1 cellular context compared by ENCODE assay signal in the genomic region with DNA sequence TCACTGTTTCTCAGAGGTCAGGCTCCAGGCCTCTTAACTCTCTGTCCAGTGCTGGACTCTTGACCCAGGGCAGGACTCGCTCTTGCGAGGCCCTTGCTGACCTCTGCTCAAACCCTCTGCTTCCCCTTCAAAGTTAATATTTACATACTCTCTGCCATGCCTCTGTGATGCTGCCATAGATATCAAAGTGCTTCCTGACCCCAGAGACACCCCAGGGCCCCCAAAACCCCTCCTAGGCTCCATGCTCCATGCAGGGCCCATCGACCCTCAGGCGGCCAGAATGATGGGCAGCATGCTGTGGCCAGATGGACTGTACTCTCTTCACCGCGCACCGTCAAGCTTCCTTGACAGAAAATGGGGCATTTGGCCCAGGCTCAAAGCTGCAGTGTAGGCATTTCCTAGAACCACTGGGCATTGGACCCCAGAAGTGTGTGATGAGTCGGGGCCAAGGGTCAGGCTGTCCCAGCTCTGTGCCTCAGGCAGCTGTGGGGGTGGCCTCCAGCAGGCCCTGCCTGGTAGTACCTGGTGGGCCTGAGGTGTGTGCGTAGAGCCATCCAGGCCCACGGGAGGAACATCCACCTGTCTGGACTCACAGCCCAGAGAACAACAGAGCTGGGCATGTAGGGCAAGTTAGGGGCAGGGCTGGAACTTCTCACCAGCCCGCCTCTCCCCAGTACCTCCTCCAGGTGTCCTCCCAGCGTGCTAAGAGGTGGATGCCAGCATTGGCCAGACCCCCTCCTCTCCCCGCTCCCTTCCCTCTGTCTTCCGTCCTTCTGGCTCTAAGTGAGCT.
A peak's percentile ranks its signal among the peaks of the same experiment; 100 is the strongest.
TF ChIP-seq lines count a peak whose summit lies in the region.

No MANE protein-coding gene starts in this region.

TF ChIP-seq in HepG2, 621 proteins besides CTCF, POLR2A, EP300 and RAD21 (continued from another document and continues in another):
- TF ChIP-seq ZFAT (CRISPR knock-in tag; conservative IDR thresholded peaks at IDR 0.05): no peak
- TF ChIP-seq, protein P1, sequence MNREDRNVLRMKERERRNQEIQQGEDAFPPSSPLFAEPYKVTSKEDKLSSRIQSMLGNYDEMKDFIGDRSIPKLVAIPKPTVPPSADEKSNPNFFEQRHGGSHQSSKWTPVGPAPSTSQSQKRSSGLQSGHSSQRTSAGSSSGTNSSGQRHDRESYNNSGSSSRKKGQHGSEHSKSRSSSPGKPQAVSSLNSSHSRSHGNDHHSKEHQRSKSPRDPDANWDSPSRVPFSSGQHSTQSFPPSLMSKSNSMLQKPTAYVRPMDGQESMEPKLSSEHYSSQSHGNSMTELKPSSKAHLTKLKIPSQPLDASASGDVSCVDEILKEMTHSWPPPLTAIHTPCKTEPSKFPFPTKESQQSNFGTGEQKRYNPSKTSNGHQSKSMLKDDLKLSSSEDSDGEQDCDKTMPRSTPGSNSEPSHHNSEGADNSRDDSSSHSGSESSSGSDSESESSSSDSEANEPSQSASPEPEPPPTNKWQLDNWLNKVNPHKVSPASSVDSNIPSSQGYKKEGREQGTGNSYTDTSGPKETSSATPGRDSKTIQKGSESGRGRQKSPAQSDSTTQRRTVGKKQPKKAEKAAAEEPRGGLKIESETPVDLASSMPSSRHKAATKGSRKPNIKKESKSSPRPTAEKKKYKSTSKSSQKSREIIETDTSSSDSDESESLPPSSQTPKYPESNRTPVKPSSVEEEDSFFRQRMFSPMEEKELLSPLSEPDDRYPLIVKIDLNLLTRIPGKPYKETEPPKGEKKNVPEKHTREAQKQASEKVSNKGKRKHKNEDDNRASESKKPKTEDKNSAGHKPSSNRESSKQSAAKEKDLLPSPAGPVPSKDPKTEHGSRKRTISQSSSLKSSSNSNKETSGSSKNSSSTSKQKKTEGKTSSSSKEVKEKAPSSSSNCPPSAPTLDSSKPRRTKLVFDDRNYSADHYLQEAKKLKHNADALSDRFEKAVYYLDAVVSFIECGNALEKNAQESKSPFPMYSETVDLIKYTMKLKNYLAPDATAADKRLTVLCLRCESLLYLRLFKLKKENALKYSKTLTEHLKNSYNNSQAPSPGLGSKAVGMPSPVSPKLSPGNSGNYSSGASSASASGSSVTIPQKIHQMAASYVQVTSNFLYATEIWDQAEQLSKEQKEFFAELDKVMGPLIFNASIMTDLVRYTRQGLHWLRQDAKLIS (CRISPR knock-in tag; IDR thresholded peaks at IDR 0.05): 0 out of 2 replicates have a peak, but pooled peaks have one; percentile 8
- TF ChIP-seq MXD4 (CRISPR knock-in tag; IDR thresholded peaks at IDR 0.05): no peak; the same call in 1 of the 2 replicates
- TF ChIP-seq ZNF354B (CRISPR knock-in tag; IDR thresholded peaks at IDR 0.05): peak; percentile 60; the same call in 1 of the 2 replicates
- TF ChIP-seq RFXAP (CRISPR knock-in tag; IDR thresholded peaks at IDR 0.05; ENCODE audit: borderline replicate concordance): peak; percentile 76; the same call in 1 of the 2 replicates
- TF ChIP-seq, protein P2, sequence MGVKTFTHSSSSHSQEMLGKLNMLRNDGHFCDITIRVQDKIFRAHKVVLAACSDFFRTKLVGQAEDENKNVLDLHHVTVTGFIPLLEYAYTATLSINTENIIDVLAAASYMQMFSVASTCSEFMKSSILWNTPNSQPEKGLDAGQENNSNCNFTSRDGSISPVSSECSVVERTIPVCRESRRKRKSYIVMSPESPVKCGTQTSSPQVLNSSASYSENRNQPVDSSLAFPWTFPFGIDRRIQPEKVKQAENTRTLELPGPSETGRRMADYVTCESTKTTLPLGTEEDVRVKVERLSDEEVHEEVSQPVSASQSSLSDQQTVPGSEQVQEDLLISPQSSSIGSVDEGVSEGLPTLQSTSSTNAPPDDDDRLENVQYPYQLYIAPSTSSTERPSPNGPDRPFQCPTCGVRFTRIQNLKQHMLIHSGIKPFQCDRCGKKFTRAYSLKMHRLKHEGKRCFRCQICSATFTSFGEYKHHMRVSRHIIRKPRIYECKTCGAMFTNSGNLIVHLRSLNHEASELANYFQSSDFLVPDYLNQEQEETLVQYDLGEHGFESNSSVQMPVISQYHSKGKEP (CRISPR knock-in tag; IDR thresholded peaks at IDR 0.05): no peak
- peak; percentile 19 for TF ChIP-seq CBX1 (IDR thresholded peaks at IDR 0.05; ENCODE audit: low read depth)
- TF ChIP-seq, protein P3, sequence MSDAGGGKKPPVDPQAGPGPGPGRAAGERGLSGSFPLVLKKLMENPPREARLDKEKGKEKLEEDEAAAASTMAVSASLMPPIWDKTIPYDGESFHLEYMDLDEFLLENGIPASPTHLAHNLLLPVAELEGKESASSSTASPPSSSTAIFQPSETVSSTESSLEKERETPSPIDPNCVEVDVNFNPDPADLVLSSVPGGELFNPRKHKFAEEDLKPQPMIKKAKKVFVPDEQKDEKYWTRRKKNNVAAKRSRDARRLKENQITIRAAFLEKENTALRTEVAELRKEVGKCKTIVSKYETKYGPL (CRISPR knock-in tag; IDR thresholded peaks at IDR 0.05): no peak
- TF ChIP-seq ZNF501 (CRISPR knock-in tag; IDR thresholded peaks at IDR 0.05): peak; percentile 97
- TF ChIP-seq, protein P4, sequence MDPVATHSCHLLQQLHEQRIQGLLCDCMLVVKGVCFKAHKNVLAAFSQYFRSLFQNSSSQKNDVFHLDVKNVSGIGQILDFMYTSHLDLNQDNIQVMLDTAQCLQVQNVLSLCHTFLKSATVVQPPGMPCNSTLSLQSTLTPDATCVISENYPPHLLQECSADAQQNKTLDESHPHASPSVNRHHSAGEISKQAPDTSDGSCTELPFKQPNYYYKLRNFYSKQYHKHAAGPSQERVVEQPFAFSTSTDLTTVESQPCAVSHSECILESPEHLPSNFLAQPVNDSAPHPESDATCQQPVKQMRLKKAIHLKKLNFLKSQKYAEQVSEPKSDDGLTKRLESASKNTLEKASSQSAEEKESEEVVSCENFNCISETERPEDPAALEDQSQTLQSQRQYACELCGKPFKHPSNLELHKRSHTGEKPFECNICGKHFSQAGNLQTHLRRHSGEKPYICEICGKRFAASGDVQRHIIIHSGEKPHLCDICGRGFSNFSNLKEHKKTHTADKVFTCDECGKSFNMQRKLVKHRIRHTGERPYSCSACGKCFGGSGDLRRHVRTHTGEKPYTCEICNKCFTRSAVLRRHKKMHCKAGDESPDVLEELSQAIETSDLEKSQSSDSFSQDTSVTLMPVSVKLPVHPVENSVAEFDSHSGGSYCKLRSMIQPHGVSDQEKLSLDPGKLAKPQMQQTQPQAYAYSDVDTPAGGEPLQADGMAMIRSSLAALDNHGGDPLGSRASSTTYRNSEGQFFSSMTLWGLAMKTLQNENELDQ (CRISPR knock-in tag; IDR thresholded peaks at IDR 0.05; ENCODE audit: borderline replicate concordance): no peak
- no peak for TF ChIP-seq ZNF672 (CRISPR knock-in tag; IDR thresholded peaks at IDR 0.05)
- no peak for TF ChIP-seq ZSCAN9 (CRISPR knock-in tag; IDR thresholded peaks at IDR 0.05; ENCODE audit: borderline replicate concordance)
- TF ChIP-seq NCOA1 (CRISPR knock-in tag; IDR thresholded peaks at IDR 0.05): no peak
- TF ChIP-seq ZNF768 (CRISPR knock-in tag; IDR thresholded peaks at IDR 0.05): no peak; the same call in 1 of the 2 replicates
- no peak; the same call in 1 of the 2 replicates for TF ChIP-seq KMT2A (CRISPR knock-in tag; IDR thresholded peaks at IDR 0.05)
- TF ChIP-seq NR2F2 (IDR thresholded peaks at IDR 0.05; ENCODE audit: borderline replicate concordance, low read depth): no peak
- no peak; the same call in 1 of the 2 replicates for TF ChIP-seq ZKSCAN5 (CRISPR knock-in tag; IDR thresholded peaks at IDR 0.05)
- no peak for TF ChIP-seq LCORL (IDR thresholded peaks at IDR 0.05)
- peak; percentile 96 for TF ChIP-seq LCORL (CRISPR knock-in tag; IDR thresholded peaks at IDR 0.05)
- no peak; the same call in 1 of the 2 replicates for TF ChIP-seq EED (CRISPR knock-in tag; IDR thresholded peaks at IDR 0.05)
- TF ChIP-seq, protein P5, sequence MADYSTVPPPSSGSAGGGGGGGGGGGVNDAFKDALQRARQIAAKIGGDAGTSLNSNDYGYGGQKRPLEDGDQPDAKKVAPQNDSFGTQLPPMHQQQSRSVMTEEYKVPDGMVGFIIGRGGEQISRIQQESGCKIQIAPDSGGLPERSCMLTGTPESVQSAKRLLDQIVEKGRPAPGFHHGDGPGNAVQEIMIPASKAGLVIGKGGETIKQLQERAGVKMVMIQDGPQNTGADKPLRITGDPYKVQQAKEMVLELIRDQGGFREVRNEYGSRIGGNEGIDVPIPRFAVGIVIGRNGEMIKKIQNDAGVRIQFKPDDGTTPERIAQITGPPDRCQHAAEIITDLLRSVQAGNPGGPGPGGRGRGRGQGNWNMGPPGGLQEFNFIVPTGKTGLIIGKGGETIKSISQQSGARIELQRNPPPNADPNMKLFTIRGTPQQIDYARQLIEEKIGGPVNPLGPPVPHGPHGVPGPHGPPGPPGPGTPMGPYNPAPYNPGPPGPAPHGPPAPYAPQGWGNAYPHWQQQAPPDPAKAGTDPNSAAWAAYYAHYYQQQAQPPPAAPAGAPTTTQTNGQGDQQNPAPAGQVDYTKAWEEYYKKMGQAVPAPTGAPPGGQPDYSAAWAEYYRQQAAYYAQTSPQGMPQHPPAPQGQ (CRISPR knock-in tag; IDR thresholded peaks at IDR 0.05; ENCODE audit: borderline replicate concordance): no peak
- TF ChIP-seq, protein P6, sequence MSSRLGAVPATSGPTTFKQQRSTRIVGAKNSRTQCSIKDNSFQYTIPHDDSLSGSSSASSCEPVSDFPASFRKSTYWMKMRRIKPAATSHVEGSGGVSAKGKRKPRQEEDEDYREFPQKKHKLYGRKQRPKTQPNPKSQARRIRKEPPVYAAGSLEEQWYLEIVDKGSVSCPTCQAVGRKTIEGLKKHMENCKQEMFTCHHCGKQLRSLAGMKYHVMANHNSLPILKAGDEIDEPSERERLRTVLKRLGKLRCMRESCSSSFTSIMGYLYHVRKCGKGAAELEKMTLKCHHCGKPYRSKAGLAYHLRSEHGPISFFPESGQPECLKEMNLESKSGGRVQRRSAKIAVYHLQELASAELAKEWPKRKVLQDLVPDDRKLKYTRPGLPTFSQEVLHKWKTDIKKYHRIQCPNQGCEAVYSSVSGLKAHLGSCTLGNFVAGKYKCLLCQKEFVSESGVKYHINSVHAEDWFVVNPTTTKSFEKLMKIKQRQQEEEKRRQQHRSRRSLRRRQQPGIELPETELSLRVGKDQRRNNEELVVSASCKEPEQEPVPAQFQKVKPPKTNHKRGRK (CRISPR knock-in tag; IDR thresholded peaks at IDR 0.05): no peak
- TF ChIP-seq, protein P7, sequence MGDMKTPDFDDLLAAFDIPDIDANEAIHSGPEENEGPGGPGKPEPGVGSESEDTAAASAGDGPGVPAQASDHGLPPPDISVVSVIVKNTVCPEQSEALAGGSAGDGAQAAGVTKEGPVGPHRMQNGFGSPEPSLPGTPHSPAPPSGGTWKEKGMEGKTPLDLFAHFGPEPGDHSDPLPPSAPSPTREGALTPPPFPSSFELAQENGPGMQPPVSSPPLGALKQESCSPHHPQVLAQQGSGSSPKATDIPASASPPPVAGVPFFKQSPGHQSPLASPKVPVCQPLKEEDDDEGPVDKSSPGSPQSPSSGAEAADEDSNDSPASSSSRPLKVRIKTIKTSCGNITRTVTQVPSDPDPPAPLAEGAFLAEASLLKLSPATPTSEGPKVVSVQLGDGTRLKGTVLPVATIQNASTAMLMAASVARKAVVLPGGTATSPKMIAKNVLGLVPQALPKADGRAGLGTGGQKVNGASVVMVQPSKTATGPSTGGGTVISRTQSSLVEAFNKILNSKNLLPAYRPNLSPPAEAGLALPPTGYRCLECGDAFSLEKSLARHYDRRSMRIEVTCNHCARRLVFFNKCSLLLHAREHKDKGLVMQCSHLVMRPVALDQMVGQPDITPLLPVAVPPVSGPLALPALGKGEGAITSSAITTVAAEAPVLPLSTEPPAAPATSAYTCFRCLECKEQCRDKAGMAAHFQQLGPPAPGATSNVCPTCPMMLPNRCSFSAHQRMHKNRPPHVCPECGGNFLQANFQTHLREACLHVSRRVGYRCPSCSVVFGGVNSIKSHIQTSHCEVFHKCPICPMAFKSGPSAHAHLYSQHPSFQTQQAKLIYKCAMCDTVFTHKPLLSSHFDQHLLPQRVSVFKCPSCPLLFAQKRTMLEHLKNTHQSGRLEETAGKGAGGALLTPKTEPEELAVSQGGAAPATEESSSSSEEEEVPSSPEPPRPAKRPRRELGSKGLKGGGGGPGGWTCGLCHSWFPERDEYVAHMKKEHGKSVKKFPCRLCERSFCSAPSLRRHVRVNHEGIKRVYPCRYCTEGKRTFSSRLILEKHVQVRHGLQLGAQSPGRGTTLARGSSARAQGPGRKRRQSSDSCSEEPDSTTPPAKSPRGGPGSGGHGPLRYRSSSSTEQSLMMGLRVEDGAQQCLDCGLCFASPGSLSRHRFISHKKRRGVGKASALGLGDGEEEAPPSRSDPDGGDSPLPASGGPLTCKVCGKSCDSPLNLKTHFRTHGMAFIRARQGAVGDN (CRISPR knock-in tag; IDR thresholded peaks at IDR 0.05): peak; percentile 98
- TF ChIP-seq TCF7 (IDR thresholded peaks at IDR 0.05; ENCODE audit: low read depth): peak; percentile 85
- TF ChIP-seq ZNF329 (CRISPR knock-in tag; IDR thresholded peaks at IDR 0.05; ENCODE audit: low read depth): no peak
- TF ChIP-seq ZNF883 (CRISPR knock-in tag; IDR thresholded peaks at IDR 0.05; ENCODE audit: not compliant biosample characterization): no peak
- no peak for TF ChIP-seq SRSF9 (IDR thresholded peaks at IDR 0.05; ENCODE audit: borderline replicate concordance, insufficient read depth, low read depth, low read length, poor library complexity, severe bottlenecking)
- peak; percentile 35; the same call in 1 of the 2 replicates for TF ChIP-seq ZBTB3 (CRISPR knock-in tag; IDR thresholded peaks at IDR 0.05; ENCODE audit: borderline replicate concordance, low read depth)
- TF ChIP-seq, protein P8, sequence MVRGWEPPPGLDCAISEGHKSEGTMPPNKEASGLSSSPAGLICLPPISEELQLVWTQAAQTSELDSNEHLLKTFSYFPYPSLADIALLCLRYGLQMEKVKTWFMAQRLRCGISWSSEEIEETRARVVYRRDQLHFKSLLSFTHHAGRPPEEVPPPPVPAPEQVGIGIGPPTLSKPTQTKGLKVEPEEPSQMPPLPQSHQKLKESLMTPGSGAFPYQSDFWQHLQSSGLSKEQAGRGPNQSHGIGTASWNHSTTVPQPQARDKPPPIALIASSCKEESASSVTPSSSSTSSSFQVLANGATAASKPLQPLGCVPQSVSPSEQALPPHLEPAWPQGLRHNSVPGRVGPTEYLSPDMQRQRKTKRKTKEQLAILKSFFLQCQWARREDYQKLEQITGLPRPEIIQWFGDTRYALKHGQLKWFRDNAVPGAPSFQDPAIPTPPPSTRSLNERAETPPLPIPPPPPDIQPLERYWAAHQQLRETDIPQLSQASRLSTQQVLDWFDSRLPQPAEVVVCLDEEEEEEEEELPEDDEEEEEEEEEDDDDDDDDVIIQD (CRISPR knock-in tag; IDR thresholded peaks at IDR 0.05; ENCODE audit: low read depth): no peak; the same call in 1 of the 2 replicates
- TF ChIP-seq SYNCRIP (IDR thresholded peaks at IDR 0.05; ENCODE audit: insufficient read depth, low read depth, low read length): no peak
- TF ChIP-seq FOXP1 (IDR thresholded peaks at IDR 0.05): no peak
- peak; percentile 75 for TF ChIP-seq FOXP1 (CRISPR knock-in tag; IDR thresholded peaks at IDR 0.05)
- TF ChIP-seq, protein P9, sequence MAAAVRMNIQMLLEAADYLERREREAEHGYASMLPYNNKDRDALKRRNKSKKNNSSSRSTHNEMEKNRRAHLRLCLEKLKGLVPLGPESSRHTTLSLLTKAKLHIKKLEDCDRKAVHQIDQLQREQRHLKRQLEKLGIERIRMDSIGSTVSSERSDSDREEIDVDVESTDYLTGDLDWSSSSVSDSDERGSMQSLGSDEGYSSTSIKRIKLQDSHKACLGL (CRISPR knock-in tag; IDR thresholded peaks at IDR 0.05): peak; percentile 59; the same call in 1 of the 2 replicates
- 0 out of 2 replicates have a peak, but pooled peaks have one; percentile 27 for TF ChIP-seq DNMT1 (CRISPR knock-in tag; IDR thresholded peaks at IDR 0.05)
- no peak for TF ChIP-seq CHD4 (IDR thresholded peaks at IDR 0.05; ENCODE audit: borderline replicate concordance, low read length)
- TF ChIP-seq CCAR2 (optimal IDR thresholded peaks at IDR 0.05; ENCODE audit: low read depth, low read length): no peak
- peak; percentile 63 for TF ChIP-seq HMG20A (CRISPR knock-in tag; IDR thresholded peaks at IDR 0.05; ENCODE audit: borderline replicate concordance)
- TF ChIP-seq HNF4A (CRISPR knock-in tag; IDR thresholded peaks at IDR 0.05): peak; percentile 92
